1 cellular context compared by ENCODE assay signal in genomic region chr16:87648236-87648635, GRCh38.
TF ChIP-seq lines count a peak whose summit lies in the region.

No MANE protein-coding gene starts in this region.

TF ChIP-seq in WTC11, 78 proteins besides CTCF, POLR2A, EP300 and RAD21 (continued from another document):
- TF ChIP-seq, protein P1, sequence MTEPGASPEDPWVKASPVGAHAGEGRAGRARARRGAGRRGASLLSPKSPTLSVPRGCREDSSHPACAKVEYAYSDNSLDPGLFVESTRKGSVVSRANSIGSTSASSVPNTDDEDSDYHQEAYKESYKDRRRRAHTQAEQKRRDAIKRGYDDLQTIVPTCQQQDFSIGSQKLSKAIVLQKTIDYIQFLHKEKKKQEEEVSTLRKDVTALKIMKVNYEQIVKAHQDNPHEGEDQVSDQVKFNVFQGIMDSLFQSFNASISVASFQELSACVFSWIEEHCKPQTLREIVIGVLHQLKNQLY (CRISPR knock-in tag; IDR thresholded peaks at IDR 0.05): no peak
- TF ChIP-seq, protein P2, sequence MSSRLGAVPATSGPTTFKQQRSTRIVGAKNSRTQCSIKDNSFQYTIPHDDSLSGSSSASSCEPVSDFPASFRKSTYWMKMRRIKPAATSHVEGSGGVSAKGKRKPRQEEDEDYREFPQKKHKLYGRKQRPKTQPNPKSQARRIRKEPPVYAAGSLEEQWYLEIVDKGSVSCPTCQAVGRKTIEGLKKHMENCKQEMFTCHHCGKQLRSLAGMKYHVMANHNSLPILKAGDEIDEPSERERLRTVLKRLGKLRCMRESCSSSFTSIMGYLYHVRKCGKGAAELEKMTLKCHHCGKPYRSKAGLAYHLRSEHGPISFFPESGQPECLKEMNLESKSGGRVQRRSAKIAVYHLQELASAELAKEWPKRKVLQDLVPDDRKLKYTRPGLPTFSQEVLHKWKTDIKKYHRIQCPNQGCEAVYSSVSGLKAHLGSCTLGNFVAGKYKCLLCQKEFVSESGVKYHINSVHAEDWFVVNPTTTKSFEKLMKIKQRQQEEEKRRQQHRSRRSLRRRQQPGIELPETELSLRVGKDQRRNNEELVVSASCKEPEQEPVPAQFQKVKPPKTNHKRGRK (CRISPR knock-in tag; IDR thresholded peaks at IDR 0.05; ENCODE audit: borderline replicate concordance): no peak
- TF ChIP-seq, protein P3, sequence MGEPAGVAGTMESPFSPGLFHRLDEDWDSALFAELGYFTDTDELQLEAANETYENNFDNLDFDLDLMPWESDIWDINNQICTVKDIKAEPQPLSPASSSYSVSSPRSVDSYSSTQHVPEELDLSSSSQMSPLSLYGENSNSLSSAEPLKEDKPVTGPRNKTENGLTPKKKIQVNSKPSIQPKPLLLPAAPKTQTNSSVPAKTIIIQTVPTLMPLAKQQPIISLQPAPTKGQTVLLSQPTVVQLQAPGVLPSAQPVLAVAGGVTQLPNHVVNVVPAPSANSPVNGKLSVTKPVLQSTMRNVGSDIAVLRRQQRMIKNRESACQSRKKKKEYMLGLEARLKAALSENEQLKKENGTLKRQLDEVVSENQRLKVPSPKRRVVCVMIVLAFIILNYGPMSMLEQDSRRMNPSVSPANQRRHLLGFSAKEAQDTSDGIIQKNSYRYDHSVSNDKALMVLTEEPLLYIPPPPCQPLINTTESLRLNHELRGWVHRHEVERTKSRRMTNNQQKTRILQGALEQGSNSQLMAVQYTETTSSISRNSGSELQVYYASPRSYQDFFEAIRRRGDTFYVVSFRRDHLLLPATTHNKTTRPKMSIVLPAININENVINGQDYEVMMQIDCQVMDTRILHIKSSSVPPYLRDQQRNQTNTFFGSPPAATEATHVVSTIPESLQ (CRISPR knock-in tag; IDR thresholded peaks at IDR 0.05): no peak
- no peak for TF ChIP-seq ATF1 (CRISPR knock-in tag; IDR thresholded peaks at IDR 0.05)
- TF ChIP-seq PRDM15 (CRISPR knock-in tag; IDR thresholded peaks at IDR 0.05): no peak
- no peak for TF ChIP-seq AFF4 (CRISPR knock-in tag; IDR thresholded peaks at IDR 0.05; ENCODE audit: borderline replicate concordance)
- no peak for TF ChIP-seq ZNF396 (CRISPR knock-in tag; IDR thresholded peaks at IDR 0.05; ENCODE audit: borderline replicate concordance)
- no peak for TF ChIP-seq FOXK1 (CRISPR knock-in tag; IDR thresholded peaks at IDR 0.05)
- TF ChIP-seq CDX4 (CRISPR knock-in tag; IDR thresholded peaks at IDR 0.05; ENCODE audit: borderline replicate concordance): no peak
